In the genomic region with DNA sequence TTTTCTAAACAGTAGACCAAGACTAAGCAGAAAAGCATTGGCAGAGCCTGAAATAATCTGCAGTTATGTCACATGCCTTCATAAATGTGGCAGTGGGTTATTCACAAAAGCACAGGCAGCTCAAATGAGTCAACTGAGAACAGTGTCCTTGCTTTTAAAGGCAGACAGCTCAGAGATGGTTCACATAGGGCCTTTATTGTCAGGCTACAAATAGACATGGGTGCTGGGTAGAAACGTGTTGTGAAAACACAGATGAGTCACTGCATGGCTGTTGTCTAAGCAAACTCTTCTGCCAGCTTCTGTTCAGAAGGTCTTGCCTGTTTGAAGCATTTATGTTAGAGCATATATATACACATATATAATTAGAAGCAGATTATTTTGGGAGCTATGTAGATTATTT, we compare ENCODE assay signal across 11 cellular contexts.
DNase-seq lines count a peak whose midpoint lies in the region; ATAC-seq and TF ChIP-seq lines count a peak whose summit lies in the region.
"Had no signal": no experiment of that assay in that cellular context is flagged by ENCODE, and none has a peak within 500 bp of the region (broad histone marks: within the 10 kb centered on the region; RNA-seq: fewer than 3 reads in every experiment).

No MANE protein-coding gene starts in this region.

- intact Hi-C loops in heart left ventricle (cut with DNase I) (no loop called here), psoas muscle (cut with DNase I) (no loop called here), OCI-LY7 (cut with micrococcal nuclease; ENCODE audit: unreplicated experiment) (no loop called here)
- intact Hi-C loops in activated T-helper 1 cell treated with anti-CD3 and anti-CD28 coated beads, Interleukin-12 subunit alpha, Interleukin-12 subunit beta, Interleukin-2, Interleukin-4 antibody, amounts not matched to agents 30 ng/mL and 10 ng/mL and 1 ng/mL, durations not matched to agents 14 hours and 24 hours and 36 hours (cut with micrococcal nuclease): no loop called here

- no peaks in the 10 kb centered on the region for H3K27me3 ChIP-seq in heart left ventricle
- no peaks in the 10 kb centered on the region for H3K27me3 ChIP-seq in psoas muscle (ENCODE audit: insufficient read depth in 3 of 3, low read length in 2 of 3)
- H3K27me3 ChIP-seq: neutrophil had no signal

- no TSS peak for BruUV-seq in OCI-LY7 (replicated peaks; lab: Mats Ljungman, UMichigan)

- H3K4me2 ChIP-seq in OCI-LY7 (ENCODE audit: low read length): no peak overlapping the region

- no peaks in the 10 kb centered on the region for H3K9me3 Mint-ChIP-seq in activated T-helper 1 cell treated with anti-CD3 and anti-CD28 coated beads, Interleukin-12 subunit alpha, Interleukin-12 subunit beta, Interleukin-2, Interleukin-4 antibody, amounts not matched to agents 30 ng/mL and 10 ng/mL and 1 ng/mL, durations not matched to agents 14 hours and 24 hours and 36 hours
- H3K9me3 Mint-ChIP-seq: activated T-helper 2 cell treated with anti-CD3 and anti-CD28 coated beads, Interferon-gamma antibody, Interleukin-2, Interleukin-4, amounts not matched to agents 10 μg/mL and 5 μg/mL and 100 μg/mL, durations not matched to agents 14 hours and 24 hours and 36 hours; T-helper 1 cell treated with Interleukin-12 subunit alpha and Interleukin-12 subunit beta and Interleukin-4 antibody, amounts not matched to agents 30 μg/mL and 1 μg/mL, for 36 hours had no signal

- H3K4me1 ChIP-seq in heart left ventricle (peaks cover 0 to 12% (median 0%) of the 10 kb centered on the region in 12 donors), psoas muscle (peaks cover 3% of the 10 kb centered on the region), OCI-LY7 (ENCODE audit: insufficient read depth, low read length, poor library complexity, severe bottlenecking) (no peaks in the 10 kb centered on the region)

- no peak overlapping the region for H3K27ac Mint-ChIP-seq in activated T-helper 1 cell treated with anti-CD3 and anti-CD28 coated beads, Interleukin-12 subunit alpha, Interleukin-12 subunit beta, Interleukin-2, Interleukin-4 antibody, amounts not matched to agents 30 ng/mL and 10 ng/mL and 1 ng/mL, durations not matched to agents 14 hours and 24 hours and 36 hours
- H3K27ac Mint-ChIP-seq: activated T-helper 2 cell treated with anti-CD3 and anti-CD28 coated beads, Interferon-gamma antibody, Interleukin-2, Interleukin-4, amounts not matched to agents 10 μg/mL and 5 μg/mL and 100 μg/mL, durations not matched to agents 14 hours and 24 hours and 36 hours; T-helper 1 cell treated with Interleukin-12 subunit alpha and Interleukin-12 subunit beta and Interleukin-4 antibody, amounts not matched to agents 30 μg/mL and 1 μg/mL, for 36 hours had no signal

- TF ChIP-seq POLR2A in heart left ventricle (IDR thresholded peaks at IDR 0.05): no peak

- no peaks in the 10 kb centered on the region for H3K36me3 ChIP-seq in heart left ventricle
- H3K36me3 ChIP-seq in psoas muscle (ENCODE audit: insufficient read depth in 1 of 2, low read depth in 1 of 2): no peaks in the 10 kb centered on the region
- no peaks in the 10 kb centered on the region for H3K36me3 ChIP-seq in OCI-LY7 (ENCODE audit: insufficient read depth, low read length)
- H3K36me3 ChIP-seq: neutrophil had no signal

- CTCF ChIA-PET in OCI-LY7 (lab: Charles Lee; ENCODE audit: unreplicated experiment): no interaction called here

- ATAC-seq in heart left ventricle (peak; percentile 93 to 98 (median 98)), psoas muscle (peak; percentile 88 to 99 (median 98))

- no peaks in the 10 kb centered on the region for H4K20me1 ChIP-seq in OCI-LY7 (ENCODE audit: insufficient read depth, low read length)

- peak overlapping the region in 10 of 12 donors; percentile 8 to 74 (median 44) for H3K27ac ChIP-seq in heart left ventricle
- no peak overlapping the region for H3K27ac ChIP-seq in psoas muscle
- H3K27ac ChIP-seq in OCI-LY7 (ENCODE audit: low read depth, low read length, poor library complexity, severe bottlenecking): no peak overlapping the region
- H3K27ac ChIP-seq: neutrophil had no signal

- H3K9me3 ChIP-seq in heart left ventricle (no peaks in the 10 kb centered on the region), psoas muscle (no peaks in the 10 kb centered on the region), OCI-LY7 (ENCODE audit: low read length) (no peaks in the 10 kb centered on the region)
- H3K9me3 ChIP-seq: neutrophil had no signal

- H3K79me2 ChIP-seq in OCI-LY7 (ENCODE audit: insufficient read depth, low read depth, low read length): no peaks in the 10 kb centered on the region

- H3K4me3 Mint-ChIP-seq in activated T-helper 1 cell treated with anti-CD3 and anti-CD28 coated beads, Interleukin-12 subunit alpha, Interleukin-12 subunit beta, Interleukin-2, Interleukin-4 antibody, amounts not matched to agents 30 ng/mL and 10 ng/mL and 1 ng/mL, durations not matched to agents 14 hours and 24 hours and 36 hours: no peak overlapping the region
- H3K4me3 Mint-ChIP-seq: T-helper 1 cell treated with Interleukin-12 subunit alpha and Interleukin-12 subunit beta and Interleukin-4 antibody, amounts not matched to agents 30 μg/mL and 1 μg/mL, for 36 hours had no signal

- POLR2A ChIA-PET in OCI-LY7 (lab: Charles Lee): interaction anchor here (0.6 kb wide), 1 partner anchor 17 kb away, joined by 4 read pairs; no protein-coding TSS in a partner anchor

- H2AFZ ChIP-seq in OCI-LY7 (ENCODE audit: low read length): no peak overlapping the region

- H3K27me3 Mint-ChIP-seq in activated T-helper 1 cell treated with anti-CD3 and anti-CD28 coated beads, Interleukin-12 subunit alpha, Interleukin-12 subunit beta, Interleukin-2, Interleukin-4 antibody, amounts not matched to agents 30 ng/mL and 10 ng/mL and 1 ng/mL, durations not matched to agents 14 hours and 24 hours and 36 hours (ENCODE audit: insufficient read depth): peaks cover 3% of the 10 kb centered on the region

- TF ChIP-seq CTCF in heart left ventricle (IDR thresholded peaks at IDR 0.05) (no peak), psoas muscle (IDR thresholded peaks at IDR 0.05) (no peak), OCI-LY7 (conservative IDR thresholded peaks at IDR 0.05; ENCODE audit: low read length) (no peak)

- H3K4me1 Mint-ChIP-seq in activated T-helper 1 cell treated with anti-CD3 and anti-CD28 coated beads, Interleukin-12 subunit alpha, Interleukin-12 subunit beta, Interleukin-2, Interleukin-4 antibody, amounts not matched to agents 30 ng/mL and 10 ng/mL and 1 ng/mL, durations not matched to agents 14 hours and 24 hours and 36 hours (ENCODE audit: low read depth): no peaks in the 10 kb centered on the region

- H3K4me3 ChIP-seq in heart left ventricle: no peak overlapping the region
- H3K4me3 ChIP-seq in psoas muscle: no peak overlapping the region
- no peak overlapping the region for H3K4me3 ChIP-seq in OCI-LY7 (ENCODE audit: low read depth, low read length, poor library complexity, severe bottlenecking)

- 16 to 28% (median 23%) methylated on average over 1 of the region's 1 CpG for WGBS in heart left ventricle, 4 donors
- 3 to 31% (median 13%) methylated on average over 1 of the region's 1 CpG for whole genome bisulfite sequencing in psoas muscle, 3 donors

- no peaks in the 10 kb centered on the region for H3K9me2 ChIP-seq in OCI-LY7 (ENCODE audit: insufficient read depth, low read length)

- DNase-seq in GM04504 (ENCODE audit: low read depth) (peak; percentile 86), SHP77 treated with DMSO at 0.1 percent for 48 hours (lab: John Stamatoyannopoulos, UW) (peak; percentile 42), heart left ventricle (peak in 2 of 5 donors; percentile 16 to 22), psoas muscle (no peak), epidermal melanocyte (ENCODE audit: insufficient read length, low spot score) (no peak), OCI-LY7 (ENCODE audit: low spot score) (no peak), SW480 (ENCODE audit: low spot score) (no peak)
- DNase-seq in activated T-helper 1 cell treated with anti-CD3 and anti-CD28 coated beads, Interleukin-12 subunit alpha, Interleukin-12 subunit beta, Interleukin-2, Interleukin-4 antibody, amounts not matched to agents 30 ng/mL and 10 ng/mL and 1 ng/mL, durations not matched to agents 14 hours and 24 hours and 36 hours (ENCODE audit: low spot score): no peak

- H3K36me3 Mint-ChIP-seq in activated T-helper 1 cell treated with anti-CD3 and anti-CD28 coated beads, Interleukin-12 subunit alpha, Interleukin-12 subunit beta, Interleukin-2, Interleukin-4 antibody, amounts not matched to agents 30 ng/mL and 10 ng/mL and 1 ng/mL, durations not matched to agents 14 hours and 24 hours and 36 hours (ENCODE audit: low read depth): no peaks in the 10 kb centered on the region

Comparison
In these comparisons a context has a peak if more than half of its experiments do, and no peak if none do; other contexts are left out.
1. DNase-seq: peak in GM04504 (single experiment) and SHP77 treated with DMSO at 0.1 percent for 48 hours (single experiment); none in psoas muscle (0 of 2), activated T-helper 1 cell treated with anti-CD3 and anti-CD28 coated beads, Interleukin-12 subunit alpha, Interleukin-12 subunit beta, Interleukin-2, Interleukin-4 antibody, amounts not matched to agents 30 ng/mL and 10 ng/mL and 1 ng/mL, durations not matched to agents 14 hours and 24 hours and 36 hours (single experiment), epidermal melanocyte (single experiment), OCI-LY7 (single experiment) and SW480 (single experiment).
2. H3K27ac ChIP-seq: peak in heart left ventricle (10 of 12); none in psoas muscle (single experiment) and OCI-LY7 (single experiment).